Comparison of ENCODE assay signal across 21 cellular contexts in genomic region chr2:130357864-130358263, GRCh38.
"Had no signal": no experiment of that assay in that cellular context is flagged by ENCODE, and none has a peak within 500 bp of the region (broad histone marks: within the 10 kb centered on the region; RNA-seq: fewer than 3 reads in every experiment).

No MANE protein-coding gene starts in this region.

- H3K9ac ChIP-seq: SK-N-SH had no signal

- H3K36me3 ChIP-seq: MG63 had no signal

- DNase-seq: IMR-90, Karpas-422, KG1, MG63, NCI-H1092, NCI-H1105 treated with DMSO at 0.1 percent for 48 hours, NCI-H1417 treated with DMSO at 0.1 percent for 48 hours, NCI-H146, NCI-H187, NCI-H2029, NCI-H2081 treated with DMSO at 0.1 percent for 48 hours, NCI-H2171, NCI-H226, NCI-H446, NCI-H510A, NCI-H524 treated with DMSO at 0.1 percent for 48 hours, NCI-H69, NCI-H774, SHP77, SK-N-SH had no signal

- H3K4me3 ChIP-seq: MG63 had no signal

- H3K27ac ChIP-seq: RWPE1 had no signal

- H3K4me2 ChIP-seq: SK-N-SH had no signal

- H3K9me3 ChIP-seq: MG63, SK-N-SH had no signal

- H3K27me3 ChIP-seq: MG63 had no signal
